In the genomic region with DNA sequence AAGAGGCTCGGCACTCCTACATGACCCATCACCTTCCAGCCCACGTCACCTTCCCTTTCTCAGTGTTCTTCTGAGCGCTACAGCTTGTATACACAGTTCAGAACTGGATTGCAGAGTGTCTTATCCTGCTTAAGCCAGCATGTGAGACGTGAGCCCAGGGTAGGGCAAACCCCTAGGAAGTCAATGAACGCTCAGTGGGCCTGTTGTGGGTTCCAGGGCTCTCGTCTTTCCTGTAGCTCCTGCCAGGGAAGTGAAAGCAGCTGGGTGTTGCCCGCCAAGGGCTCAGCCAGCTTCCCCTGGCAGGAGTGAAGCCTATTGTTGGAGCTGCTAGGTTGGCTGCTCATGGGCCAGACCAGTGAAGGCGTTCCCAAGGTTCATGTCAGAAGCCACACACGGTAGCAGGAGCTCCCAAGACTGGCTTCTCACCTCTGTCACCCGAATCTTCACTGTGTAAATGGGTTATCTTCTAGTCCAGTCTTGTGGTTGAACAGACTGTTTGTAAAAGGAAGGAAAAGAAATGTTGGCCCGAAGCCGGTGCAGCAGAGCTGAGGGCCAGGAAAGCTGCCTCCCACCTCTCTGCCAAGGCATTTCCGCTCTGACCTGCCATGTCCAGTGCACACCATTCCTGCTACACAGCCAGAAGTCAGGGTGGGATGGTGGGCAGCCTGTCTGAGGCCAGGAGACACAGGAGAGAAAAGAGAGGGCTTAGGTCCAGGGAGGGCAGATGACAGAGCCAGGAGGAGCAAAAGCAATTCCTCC, we compare ENCODE assay signal across 13 cellular contexts.
DNase-seq lines count a peak whose midpoint lies in the region; ATAC-seq, FAIRE-seq and TF ChIP-seq lines count a peak whose summit lies in the region.
"Had no signal": no experiment of that assay in that cellular context is flagged by ENCODE, and none has a peak within 500 bp of the region (broad histone marks: within the 10 kb centered on the region; RNA-seq: fewer than 3 reads in every experiment).

No MANE protein-coding gene starts in this region.

- H3K27ac ChIP-seq in RWPE1, result no peak overlapping the region
- H3K27ac ChIP-seq: 22Rv1, SJCRH30 had no signal

- no peak for FAIRE-seq in GM12892 (lab: Jason Lieb, UNC)
- FAIRE-seq: colon had no signal

- DNase-seq in SIG-M5 treated with dmso at 0.1 percent for 504 hours (lab: John Stamatoyannopoulos, UW; ENCODE audit: unreplicated experiment) (peak; percentile 50), SIG-M5 (lab: John Stamatoyannopoulos, UW) (no peak), globus pallidus (ENCODE audit: low spot score) (peak; percentile 16), nephron progenitor cell (no peak), RWPE1 (ENCODE audit: low spot score) (no peak), GM12892 (ENCODE audit: insufficient read length) (no peak)
- DNase-seq: NCI-H1417 treated with DMSO at 0.1 percent for 48 hours; SJCRH30; stimulated activated naive CD8-positive, alpha-beta T cell treated with anti-CD3 and anti-CD28 coated beads, Interleukin-15, amount 100 ng/mL, for 72 hours had no signal

- no peak for ATAC-seq in HG02610 (IDR thresholded peaks at IDR 0.05; ENCODE audit: unreplicated experiment)
- no peak for ATAC-seq in GM21529 (IDR thresholded peaks at IDR 0.05; ENCODE audit: unreplicated experiment)
- ATAC-seq: stimulated activated naive CD8-positive, alpha-beta T cell treated with anti-CD3 and anti-CD28 coated beads, Interleukin-15, amount 100 ng/mL, for 72 hours had no signal

- peak overlapping the region; percentile 61 for H3K27ac Mint-ChIP-seq in nephron progenitor cell

- no peaks in the 10 kb centered on the region for H3K36me3 Mint-ChIP-seq in nephron progenitor cell (ENCODE audit: low read depth)

- peaks cover 17% of the 10 kb centered on the region for H3K27me3 Mint-ChIP-seq in nephron progenitor cell (ENCODE audit: low read depth, poor library complexity)

- peaks cover 19% of the 10 kb centered on the region for H3K4me1 Mint-ChIP-seq in nephron progenitor cell

- no peak for TF ChIP-seq POLR2A in GM12892 (IDR thresholded peaks at IDR 0.05; ENCODE audit: low read depth, low read length)

- peaks cover 12% of the 10 kb centered on the region for H3K9me3 Mint-ChIP-seq in nephron progenitor cell
- H3K9me3 Mint-ChIP-seq: stimulated activated naive CD8-positive, alpha-beta T cell treated with anti-CD3 and anti-CD28 coated beads, Interleukin-15, amount 100 ng/mL, for 72 hours had no signal

- TF ChIP-seq CTCF in nephron progenitor cell (IDR thresholded peaks at IDR 0.05) (no peak), RWPE1 (conservative IDR thresholded peaks at IDR 0.05; ENCODE audit: low read depth) (no peak)

- CTCF ChIA-PET in RWPE1 (lab: Yijun Ruan, JAX), result interaction anchor here (0.6 kb wide), 2 partner anchors 10 to 460 kb away, joined by 3 read pairs; no protein-coding TSS in a partner anchor

- POLR2A ChIA-PET in RWPE1 (lab: Yijun Ruan, JAX; ENCODE audit: low non-redundant PET), result no interaction called here

- no peak overlapping the region for H3K4me3 Mint-ChIP-seq in nephron progenitor cell
- H3K4me3 Mint-ChIP-seq: stimulated activated naive CD8-positive, alpha-beta T cell treated with anti-CD3 and anti-CD28 coated beads, Interleukin-15, amount 100 ng/mL, for 72 hours had no signal

Comparison
In these comparisons a context has a peak if more than half of its experiments do, and no peak if none do; other contexts are left out.
1. DNase-seq: peak in SIG-M5 treated with dmso at 0.1 percent for 504 hours (single experiment) and globus pallidus (single experiment); none in SIG-M5 (single experiment), nephron progenitor cell (single experiment), RWPE1 (single experiment) and GM12892 (single experiment).